ENCODE assay signal across 2 cellular contexts in genomic region chr1:246155923-246156322, GRCh38.
TF ChIP-seq lines count a peak whose summit lies in the region.

No MANE protein-coding gene starts in this region.

TF ChIP-seq in liver, 16 proteins besides CTCF, POLR2A, EP300 and RAD21 (continued from another document):
- TF ChIP-seq ZBTB33 (IDR thresholded peaks at IDR 0.05) (no peak), JUND (IDR thresholded peaks at IDR 0.05) (peak in 1 of 2 donors; percentile 76), SP1 (IDR thresholded peaks at IDR 0.05) (no peak)

TF ChIP-seq in HepG2, 621 proteins besides CTCF, POLR2A, EP300 and RAD21 (continued from another document):
- TF ChIP-seq HINFP (CRISPR knock-in tag; IDR thresholded peaks at IDR 0.05; ENCODE audit: low read depth) = no peak
- TF ChIP-seq ZNF512B (CRISPR knock-in tag; IDR thresholded peaks at IDR 0.05; ENCODE audit: borderline replicate concordance) = no peak
- no peak for TF ChIP-seq ATF6 (CRISPR knock-in tag; conservative IDR thresholded peaks at IDR 0.05)
- no peak for TF ChIP-seq ZNF605 (CRISPR knock-in tag; IDR thresholded peaks at IDR 0.05)
- TF ChIP-seq GATAD1 (CRISPR knock-in tag; IDR thresholded peaks at IDR 0.05) = no peak
- no peak for TF ChIP-seq ZNF274 (CRISPR knock-in tag; IDR thresholded peaks at IDR 0.05)
- no peak for TF ChIP-seq ZNF280B (CRISPR knock-in tag; IDR thresholded peaks at IDR 0.05; ENCODE audit: borderline replicate concordance)
- no peak for TF ChIP-seq ESRRA (CRISPR knock-in tag; IDR thresholded peaks at IDR 0.05; ENCODE audit: low read depth)
- TF ChIP-seq KMT2A (CRISPR knock-in tag; IDR thresholded peaks at IDR 0.05) = no peak
- TF ChIP-seq NCOR1 (IDR thresholded peaks at IDR 0.05; ENCODE audit: borderline replicate concordance, low read length) = no peak
- no peak for TF ChIP-seq ZNF33B (CRISPR knock-in tag; IDR thresholded peaks at IDR 0.05)
- no peak for TF ChIP-seq MLX (CRISPR knock-in tag; IDR thresholded peaks at IDR 0.05)
- TF ChIP-seq ZSCAN29 (CRISPR knock-in tag; conservative IDR thresholded peaks at IDR 0.05) = no peak
- no peak for TF ChIP-seq ZNF501 (CRISPR knock-in tag; IDR thresholded peaks at IDR 0.05)
- TF ChIP-seq ZNF646 (CRISPR knock-in tag; IDR thresholded peaks at IDR 0.05) = no peak
- no peak for TF ChIP-seq ERF (CRISPR knock-in tag; IDR thresholded peaks at IDR 0.05)
